ENCODE assay signal across 8 cellular contexts in the genomic region with DNA sequence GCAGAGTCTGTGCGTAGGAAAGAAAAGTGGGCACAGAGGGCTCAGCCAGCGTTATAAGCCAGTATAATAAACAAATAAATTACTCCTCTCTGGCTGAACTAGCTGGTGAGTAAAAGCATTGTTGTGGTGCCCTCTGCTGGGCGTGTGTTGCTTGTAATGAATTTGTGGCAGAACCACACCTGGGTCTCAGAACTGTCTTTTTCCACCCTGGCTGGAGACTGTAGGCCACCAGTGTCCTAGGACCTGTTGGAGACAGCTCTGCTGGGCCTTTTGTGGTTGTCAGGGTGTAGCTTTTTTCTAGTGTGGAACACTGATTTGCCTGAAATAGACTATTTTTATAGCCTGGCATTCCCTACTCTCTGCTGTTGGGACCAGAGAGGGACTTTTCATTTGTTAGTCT.
DNase-seq lines count a peak whose midpoint lies in the region; ATAC-seq and TF ChIP-seq lines count a peak whose summit lies in the region.

No MANE protein-coding gene starts in this region.

- no peaks in the 10 kb centered on the region for H3K4me1 ChIP-seq in cardiac muscle cell (ENCODE audit: low read depth)

- no peaks in the 10 kb centered on the region for H3K27me3 ChIP-seq in cardiac muscle cell

- DNase-seq in AG04449 (ENCODE audit: low read depth, low spot score) (peak; percentile 10), Kasumi-1 (lab: John Stamatoyannopoulos, UW) (peak; percentile 41 to 75), SK-MEL-5 (ENCODE audit: low read depth, low spot score) (peak; percentile 87), cardiac muscle cell (ENCODE audit: low read depth in 1 of 2, low spot score in 1 of 2) (peak; percentile 77 to 81), pulmonary artery endothelial cell (ENCODE audit: low read depth, low spot score) (peak; percentile 27)
- DNase-seq in activated naive CD8-positive, alpha-beta T cell treated with anti-CD3 and anti-CD28 coated beads, Interleukin-2, amount 50 U/mL, for 16 hours (ENCODE audit: low read depth, low spot score) = peak; percentile 11

- ATAC-seq in GM18498 (IDR thresholded peaks at IDR 0.05; ENCODE audit: unreplicated experiment) = peak; percentile 73
- no peak for ATAC-seq in HG03280 (IDR thresholded peaks at IDR 0.05; ENCODE audit: unreplicated experiment)

- no peak overlapping the region for H3K27ac ChIP-seq in cardiac muscle cell

- in situ Hi-C loops in SK-MEL-5 (cut with HindIII; ENCODE audit: low pct_unique_long_range_greater_than_20kb, low sequenced_read_pairs) = no loop called here

- CTCF ChIA-PET in AG04449 (lab: Yijun Ruan, JAX) = interaction anchor here (0.7 to 6.3 kb wide), 47 partner anchors 9 to 730 kb away, joined by 3 to 60 read pairs (median 5); a partner anchor contains a TSS

- POLR2A ChIA-PET in AG04449 (lab: Yijun Ruan, JAX) = no interaction called here

- H3K36me3 ChIP-seq in cardiac muscle cell = no peaks in the 10 kb centered on the region

- H3K9me3 ChIP-seq in cardiac muscle cell (ENCODE audit: low read depth) = no peaks in the 10 kb centered on the region

- H3K4me3 ChIP-seq in AG04449 (ENCODE audit: low read depth, low read length) (no peak overlapping the region), cardiac muscle cell (no peak overlapping the region)

- TF ChIP-seq CTCF in AG04449 (IDR thresholded peaks at IDR 0.05; ENCODE audit: insufficient read depth, low read length, missing control alignments) (peak; percentile 73), cardiac muscle cell (IDR thresholded peaks at IDR 0.05; ENCODE audit: low read depth, low read length) (peak; percentile 79)

Comparison
In these comparisons a context has a peak if more than half of its experiments do, and no peak if none do; other contexts are left out.
1. DNase-seq: peak in every context shown above with its lines; median percentile 87 in SK-MEL-5; 79 in cardiac muscle cell; 58 in Kasumi-1; 27 in pulmonary artery endothelial cell; 11 in activated naive CD8-positive, alpha-beta T cell treated with anti-CD3 and anti-CD28 coated beads, Interleukin-2, amount 50 U/mL, for 16 hours; 10 in AG04449.